17 cellular contexts compared by ENCODE assay signal in genomic region chr6:2346078-2346477, GRCh38.
DNase-seq lines count a peak whose midpoint lies in the region; ATAC-seq and TF ChIP-seq lines count a peak whose summit lies in the region.
"Had no signal": no experiment of that assay in that cellular context is flagged by ENCODE, and none has a peak within 500 bp of the region (broad histone marks: within the 10 kb centered on the region; RNA-seq: fewer than 3 reads in every experiment).

No MANE protein-coding gene starts in this region.

- intact Hi-C loops in Right ventricle myocardium superior (cut with DNase I) (no loop called here), cardiac septum (cut with DNase I) (no loop called here), left ventricle myocardium inferior (cut with micrococcal nuclease) (no loop called here), left ventricle myocardium superior (cut with micrococcal nuclease) (no loop called here)

- no peak for DNase-seq in Right ventricle myocardium superior
- no peak for DNase-seq in cardiac septum (ENCODE audit: low spot score)
- no peak for DNase-seq in left ventricle myocardium inferior
- DNase-seq in left ventricle myocardium superior: no peak
- DNase-seq in SW480 (ENCODE audit: low spot score): no peak
- DNase-seq in D341Med (ENCODE audit: low spot score): no peak
- DNase-seq: 8988T; ACHN; BE2C; C1 segment of cervical spinal cord; CD4-positive, alpha-beta memory T cell; CD4-positive, CD25-positive, alpha-beta regulatory T cell; CD8-positive, alpha-beta memory T cell; COR-L47; DMS79 treated with DMSO at 0.1 percent for 48 hours; GF-D8 had no signal

- H3K27ac ChIP-seq in left ventricle myocardium inferior (replicated peaks): peak overlapping the region; percentile 22
- H3K27ac ChIP-seq: BLaER1 had no signal

- ATAC-seq in Right ventricle myocardium superior (ENCODE audit: poor library complexity): peak; percentile 74
- ATAC-seq in left ventricle myocardium superior: peak; percentile 77

- no peak for TF ChIP-seq CTCF in left ventricle myocardium inferior (IDR thresholded peaks at IDR 0.05; ENCODE audit: borderline replicate concordance)

- H3K4me3 ChIP-seq in left ventricle myocardium inferior: no peak overlapping the region
- H3K4me3 ChIP-seq: BLaER1 had no signal

- H3K9me3 ChIP-seq in left ventricle myocardium inferior (replicated peaks): no peaks in the 10 kb centered on the region
- H3K9me3 ChIP-seq: BE2C had no signal

- H3K4me1 ChIP-seq in left ventricle myocardium inferior: peaks cover 9% of the 10 kb centered on the region
- H3K4me1 ChIP-seq: BE2C, BLaER1 had no signal

- H3K27me3 ChIP-seq in left ventricle myocardium inferior (ENCODE audit: low read depth): no peaks in the 10 kb centered on the region
- H3K27me3 ChIP-seq: BE2C, BLaER1 had no signal

- no peaks in the 10 kb centered on the region for H3K36me3 ChIP-seq in left ventricle myocardium inferior
- H3K36me3 ChIP-seq: BE2C, BLaER1 had no signal
